11 cellular contexts compared by ENCODE assay signal in genomic region chr11:5250777-5251176, GRCh38. TPM values are rescaled to one million over a fixed set of nuclear protein-coding genes. Genes with fewer than 3 reads are reported as not detected.
"Had no signal": no experiment of that assay in that cellular context is flagged by ENCODE, and none has a peak within 500 bp of the region (broad histone marks: within the 10 kb centered on the region; RNA-seq: fewer than 3 reads in every experiment).

No MANE protein-coding gene starts in this region.

- DNase-seq: GM23248, GOT3, H7, H9, HCEC 1CT, HFFc6 had no signal

- ATAC-seq: GM23338 had no signal

- FAIRE-seq: H1, H54 had no signal

- H3K9me3 Mint-ChIP-seq: GM23338, H9, HFFc6 had no signal

- H3K4me3 ChIP-seq: GM23248, GM23338, HAP-1 had no signal

- H3K4me1 ChIP-seq: HAP-1 had no signal

- H3K4me2 ChIP-seq: GM23338 had no signal

- H3K4me3 Mint-ChIP-seq: GM23338, H9, HFFc6 had no signal

- H3K9ac ChIP-seq: GM23248 had no signal

- H3K27ac ChIP-seq: GM23248 had no signal

- H3K9me3 ChIP-seq: HAP-1 had no signal

- H3K27ac Mint-ChIP-seq: GM23338, H9, HFFc6 had no signal

- H2AFZ ChIP-seq: GM23248, GM23338 had no signal

- H3K36me3 ChIP-seq: HAP-1 had no signal

- H3K4me1 Mint-ChIP-seq: GM23338, H9 had no signal

RNA-seq across cellular contexts. Expression of gene HBG1, which starts 1.1 kb away (rescaled TPM):
- total RNA-seq: GM23248, GM23338, H1, H7, H9, HFFc6 had no signal
- polyA plus RNA-seq: GM23248, GM23338 had no signal

RNA-seq across cellular contexts. Expression of gene HBG2, which starts 3.8 kb away (rescaled TPM):
- total RNA-seq: GM23248, GM23338, H1, H7, H9, HFFc6 had no signal
- polyA plus RNA-seq: GM23248, GM23338 had no signal

RNA-seq across cellular contexts. Expression of gene HBD, which starts 16.5 kb away (rescaled TPM):
- total RNA-seq: GM23248, GM23338, H1, H4, H7, H9, HFFc6 had no signal
- polyA plus RNA-seq: GM23248, GM23338, H1 had no signal

RNA-seq across cellular contexts. Expression of gene HBE1, which starts 19.0 kb away (rescaled TPM):
- total RNA-seq: GM23248, GM23338, H1, H9, HFFc6 had no signal
- polyA plus RNA-seq: GM23248, GM23338 had no signal

RNA-seq across cellular contexts. Expression of gene HBB, which starts 23.9 kb away (rescaled TPM):
- total RNA-seq: GM23248, GM23338, H1, H4, H7, H9, HFFc6 had no signal
- polyA plus RNA-seq: GM23248, GM23338, H1 had no signal
